In genomic region chr16:75931970-75932369, GRCh38 we compare ENCODE assay signal across 19 cellular contexts.
"Had no signal": no experiment of that assay in that cellular context is flagged by ENCODE, and none has a peak within 500 bp of the region (broad histone marks: within the 10 kb centered on the region; RNA-seq: fewer than 3 reads in every experiment).

No MANE protein-coding gene starts in this region.

- DNase-seq: Karpas-422, KG1, MM.1S, NCI-H1092 treated with DMSO at 0.1 percent for 48 hours, NCI-H1436, NCI-H187, NCI-H2029, NCI-H2227 treated with DMSO at 0.1 percent for 48 hours, NCI-H524, NCI-H526 treated with DMSO at 0.1 percent for 48 hours, NCI-H748 treated with DMSO at 0.1 percent for 48 hours, SHP77 treated with DMSO at 0.1 percent for 48 hours, SJCRH30, SW 1271, T-cell, T-helper 17 cell had no signal

- H3K36me3 ChIP-seq: SJCRH30 had no signal

- H3K4me1 ChIP-seq: SJCRH30 had no signal

- H3K4me3 Mint-ChIP-seq: T-cell, T-helper 17 cell had no signal

- H3K9me3 ChIP-seq: SJCRH30 had no signal

- H3K4me3 ChIP-seq: SJCRH30 had no signal

- H3K4me1 Mint-ChIP-seq: T-cell, T-helper 17 cell had no signal

- H3K27ac ChIP-seq: HL-60, RWPE1, SJCRH30 had no signal

- H3K36me3 Mint-ChIP-seq: T-cell had no signal

- H3K27me3 Mint-ChIP-seq: T-cell, T-helper 17 cell had no signal

- H3K27ac Mint-ChIP-seq: T-cell, T-helper 17 cell had no signal

- H3K27me3 ChIP-seq: SJCRH30 had no signal

- ATAC-seq: Right ventricle myocardium inferior, T-cell, T-helper 17 cell had no signal
